8 cellular contexts compared by ENCODE assay signal in the genomic region with DNA sequence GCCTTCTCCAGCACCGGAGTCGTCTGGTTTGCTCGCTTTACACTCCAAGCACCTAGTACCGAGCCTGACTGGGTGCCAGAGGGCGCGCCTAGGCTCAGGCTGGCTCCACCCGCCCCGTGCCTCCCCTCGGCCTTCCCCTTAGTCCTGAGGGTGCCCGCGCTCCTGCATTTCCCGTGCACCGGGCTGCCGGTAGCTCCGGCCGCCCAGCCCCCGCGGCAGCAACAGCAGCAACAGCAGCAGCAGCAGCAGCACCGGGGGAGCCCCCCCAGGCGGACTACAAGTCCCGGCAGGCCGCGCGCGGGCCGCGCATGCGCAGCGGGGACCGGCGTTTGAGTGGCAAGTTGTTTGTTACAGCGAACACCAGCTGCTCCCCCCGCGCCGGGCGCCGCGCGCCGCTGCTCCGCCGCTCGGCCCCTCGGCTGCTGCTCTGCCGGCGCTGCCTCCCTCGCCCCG.
DNase-seq lines count a peak whose midpoint lies in the region; ATAC-seq and TF ChIP-seq lines count a peak whose summit lies in the region.
"Not testable (repeated sequence)": the region's sequence is repeated elsewhere in the genome, so short reads cannot be mapped to it uniquely, and the experiment has no call there.

No MANE protein-coding gene starts in this region.

- H4K20me1 ChIP-seq in neural progenitor cell (ENCODE audit: low read depth): not testable (repeated sequence)

- not testable (repeated sequence) for H3K9me3 Mint-ChIP-seq in activated naive CD8-positive, alpha-beta T cell treated with anti-CD3 and anti-CD28 coated beads for 36 hours; neural progenitor cell

- not testable (repeated sequence) for TF ChIP-seq CTCF in WI38 (IDR thresholded peaks at IDR 0.05; ENCODE audit: low read depth, low read length); neural progenitor cell (IDR thresholded peaks at IDR 0.05)

- not testable (repeated sequence) for H3K4me1 ChIP-seq in neural progenitor cell

- H3K4me1 Mint-ChIP-seq in activated naive CD8-positive, alpha-beta T cell treated with anti-CD3 and anti-CD28 coated beads for 36 hours; neural progenitor cell: not testable (repeated sequence)

- H3F3A ChIP-seq in neural progenitor cell (ENCODE audit: low read depth): not testable (repeated sequence)

- not testable (repeated sequence) for H2AFZ ChIP-seq in neural progenitor cell (replicated peaks)

- 0 out of 2 replicates have a peak overlapping the region, but pooled peaks have one; percentile 4 for H3K4me3 ChIP-seq in WI38 (ENCODE audit: low read depth, low read length)
- peak overlapping the region; percentile 49 for H3K4me3 ChIP-seq in neural progenitor cell

- not testable (repeated sequence) for H3K27me3 ChIP-seq in neural progenitor cell

- H3K36me3 Mint-ChIP-seq in activated naive CD8-positive, alpha-beta T cell treated with anti-CD3 and anti-CD28 coated beads for 36 hours; neural progenitor cell: not testable (repeated sequence)

- in situ Hi-C loops in Caki2 (cut with HindIII; ENCODE audit: low pct_unique_long_range_greater_than_20kb, low sequenced_read_pairs): not testable (repeated sequence)

- not testable (repeated sequence) for H3K9me3 ChIP-seq in neural progenitor cell (ENCODE audit: low read depth)

- H3K27ac Mint-ChIP-seq in activated naive CD8-positive, alpha-beta T cell treated with anti-CD3 and anti-CD28 coated beads for 36 hours: peak overlapping the region; percentile 25
- not testable (repeated sequence) for H3K27ac Mint-ChIP-seq in neural progenitor cell

- H3K27me3 Mint-ChIP-seq in activated naive CD8-positive, alpha-beta T cell treated with anti-CD3 and anti-CD28 coated beads for 36 hours; neural progenitor cell (ENCODE audit: insufficient read depth, low read depth): not testable (repeated sequence)

- intact Hi-C loops in Right ventricle myocardium inferior (cut with DNase I): not testable (repeated sequence)

- ATAC-seq in GM21825 (IDR thresholded peaks at IDR 0.05; ENCODE audit: unreplicated experiment) (peak; percentile 89), HG03520 (IDR thresholded peaks at IDR 0.05; ENCODE audit: unreplicated experiment) (peak; percentile 88), Right ventricle myocardium inferior (peak; percentile 96)

- H3K79me2 ChIP-seq in neural progenitor cell (ENCODE audit: low read depth): not testable (repeated sequence)

- peak overlapping the region; percentile 47 for H3K4me2 ChIP-seq in neural progenitor cell

- peak overlapping the region; percentile 74 for H3K4me3 Mint-ChIP-seq in activated naive CD8-positive, alpha-beta T cell treated with anti-CD3 and anti-CD28 coated beads for 36 hours
- H3K4me3 Mint-ChIP-seq in neural progenitor cell: peak overlapping the region; percentile 81

- not testable (repeated sequence) for H3K9ac ChIP-seq in neural progenitor cell

- peak; percentile 72 for DNase-seq in Caki2 (ENCODE audit: low read depth)
- DNase-seq in activated naive CD8-positive, alpha-beta T cell treated with anti-CD3 and anti-CD28 coated beads for 36 hours: peak; percentile 85
- DNase-seq in Right ventricle myocardium inferior (ENCODE audit: missing footprints): peak; percentile 94
- peak; percentile 87 for DNase-seq in neural progenitor cell (ENCODE audit: low spot score)
- DNase-seq in stimulated activated CD8-positive, alpha-beta memory T cell treated with anti-CD3 and anti-CD28 coated beads, Interleukin-4, amount 100 ng/mL, for 1 hour (ENCODE audit: low read depth in 2 of 2, low spot score in 1 of 2): peak; percentile 28 to 59

- not testable (repeated sequence) for H3K27ac ChIP-seq in neural progenitor cell

- not testable (repeated sequence) for H3K36me3 ChIP-seq in neural progenitor cell

Comparison
In these comparisons a context has a peak if more than half of its experiments do, and no peak if none do; other contexts are left out.
1. DNase-seq: peak in every context shown above with its lines; median percentile 94 in Right ventricle myocardium inferior; 87 in neural progenitor cell; 85 in activated naive CD8-positive, alpha-beta T cell treated with anti-CD3 and anti-CD28 coated beads for 36 hours; 72 in Caki2; 44 in stimulated activated CD8-positive, alpha-beta memory T cell treated with anti-CD3 and anti-CD28 coated beads, Interleukin-4, amount 100 ng/mL, for 1 hour.